Comparison of ENCODE assay signal across 8 cellular contexts in genomic region chr2:158457092-158457825, GRCh38. TPM values are rescaled to one million over a fixed set of nuclear protein-coding genes. Genes with fewer than 3 reads are reported as not detected.
DNase-seq lines count a peak whose midpoint lies in the region; ATAC-seq and TF ChIP-seq lines count a peak whose summit lies in the region.

No MANE protein-coding gene starts in this region.

- TF ChIP-seq CTCF in HL-60 (IDR thresholded peaks at IDR 0.05; ENCODE audit: insufficient read depth, low read length): no peak
- no peak for TF ChIP-seq CTCF in thoracic aorta (IDR thresholded peaks at IDR 0.05)

- H3K4me3 ChIP-seq in HL-60 (replicated peaks; ENCODE audit: insufficient read depth, low read length) (peak overlapping the region; percentile 89), thoracic aorta (peak overlapping the region; percentile 93)

- H3K9me3 ChIP-seq in thoracic aorta: no peaks in the 10 kb centered on the region

- H3K4me1 ChIP-seq in thoracic aorta (ENCODE audit: control insufficient read depth in 1 of 2, low read depth in 2 of 2): peaks cover 0 to 20% of the 10 kb centered on the region in 2 donors

- H3K27me3 ChIP-seq in HL-60 (ENCODE audit: insufficient read depth, poor library complexity, severe bottlenecking) (peaks cover 8% of the 10 kb centered on the region), thoracic aorta (replicated peaks; ENCODE audit: insufficient read depth) (no peaks in the 10 kb centered on the region)

- H3K36me3 ChIP-seq in thoracic aorta: no peaks in the 10 kb centered on the region

- DNase-seq in COLO829 (ENCODE audit: low spot score) (peak; percentile 15), HL-60 (ENCODE audit: low read depth in 1 of 2, low spot score in 1 of 2) (peak in 1 of 2 experiments; percentile 58), RPMI8226 (peak; percentile 75), activated gamma-delta T cell treated with Interleukin-2 at 50 U/mL for 16 hours (peak; percentile 38), globus pallidus (ENCODE audit: low spot score) (peak; percentile 70), occipital lobe (lab: John Stamatoyannopoulos, UW) (peak; percentile 83), thoracic aorta (ENCODE audit: low spot score) (no peak)

- H3K27ac ChIP-seq in HL-60 (replicated peaks) (peak overlapping the region; percentile 84), thoracic aorta (peak overlapping the region; percentile 82 to 84)

- ATAC-seq in GM19467 (IDR thresholded peaks at IDR 0.05; ENCODE audit: unreplicated experiment): peak; percentile 24
- ATAC-seq in thoracic aorta (ENCODE audit: insufficient number of reproducible peaks, low FRiP score, low read depth): peak; percentile 5

RNA-seq across cellular contexts. Expression of gene PKP4, which starts 0.5 kb away (rescaled TPM):
- total RNA-seq in occipital lobe: 112 TPM
- 10 to 100 TPM; 28.0 to 49.1 TPM for total RNA-seq in thoracic aorta

RNA-seq across cellular contexts. Expression of gene CCDC148, which starts 0.7 kb away (rescaled TPM):
- total RNA-seq in occipital lobe (25.7 TPM), thoracic aorta (under 1 TPM in 1 of 2 donors, not detected in 1; 0.71 TPM)

Comparison
In these comparisons a context has a peak if more than half of its experiments do, and no peak if none do; other contexts are left out.
1. RNA of gene CCDC148, which starts 0.7 kb away (total RNA-seq): 25.7 TPM in occipital lobe (single experiment); 0.71 TPM in thoracic aorta; every median in the first group is over 10 times any median in the second.